1 cellular context compared by ENCODE assay signal in genomic region chr4:99868126-99868596, GRCh38.
TF ChIP-seq lines count a peak whose summit lies in the region.

No MANE protein-coding gene starts in this region.

TF ChIP-seq in HepG2, 621 proteins besides CTCF, POLR2A, EP300 and RAD21 (continued from another document):
- no peak for TF ChIP-seq ZFP91 (CRISPR knock-in tag; IDR thresholded peaks at IDR 0.05; ENCODE audit: borderline replicate concordance)
- no peak for TF ChIP-seq TSC22D2 (CRISPR knock-in tag; IDR thresholded peaks at IDR 0.05; ENCODE audit: borderline replicate concordance)
- no peak for TF ChIP-seq HOXA5 (CRISPR knock-in tag; IDR thresholded peaks at IDR 0.05)
- TF ChIP-seq ZNF280B (CRISPR knock-in tag; IDR thresholded peaks at IDR 0.05; ENCODE audit: borderline replicate concordance), result no peak
- no peak for TF ChIP-seq ZFYVE20 (CRISPR knock-in tag; IDR thresholded peaks at IDR 0.05; ENCODE audit: borderline replicate concordance, low read depth)
- TF ChIP-seq ZBTB3 (CRISPR knock-in tag; IDR thresholded peaks at IDR 0.05; ENCODE audit: borderline replicate concordance, low read depth), result no peak
- no peak for TF ChIP-seq PRPF4 (IDR thresholded peaks at IDR 0.05; ENCODE audit: low read depth, low read length, poor library complexity, severe bottlenecking)
- TF ChIP-seq SP5 (CRISPR knock-in tag; IDR thresholded peaks at IDR 0.05; ENCODE audit: borderline replicate concordance, low read depth), result no peak
- TF ChIP-seq TFAP4 (IDR thresholded peaks at IDR 0.05; ENCODE audit: borderline replicate concordance, low read depth), result no peak
- TF ChIP-seq ZMYM2 (CRISPR knock-in tag; IDR thresholded peaks at IDR 0.05), result no peak
- TF ChIP-seq PLSCR1 (CRISPR knock-in tag; IDR thresholded peaks at IDR 0.05; ENCODE audit: borderline replicate concordance), result no peak
- no peak for TF ChIP-seq GZF1 (CRISPR knock-in tag; IDR thresholded peaks at IDR 0.05)
- TF ChIP-seq PRDM10 (CRISPR knock-in tag; IDR thresholded peaks at IDR 0.05; ENCODE audit: low read depth), result no peak
- no peak for TF ChIP-seq ZNF143 (CRISPR knock-in tag; IDR thresholded peaks at IDR 0.05)
- no peak for TF ChIP-seq ZNF207 (IDR thresholded peaks at IDR 0.05; ENCODE audit: borderline replicate concordance)
